23 cellular contexts compared by ENCODE assay signal in the genomic region with DNA sequence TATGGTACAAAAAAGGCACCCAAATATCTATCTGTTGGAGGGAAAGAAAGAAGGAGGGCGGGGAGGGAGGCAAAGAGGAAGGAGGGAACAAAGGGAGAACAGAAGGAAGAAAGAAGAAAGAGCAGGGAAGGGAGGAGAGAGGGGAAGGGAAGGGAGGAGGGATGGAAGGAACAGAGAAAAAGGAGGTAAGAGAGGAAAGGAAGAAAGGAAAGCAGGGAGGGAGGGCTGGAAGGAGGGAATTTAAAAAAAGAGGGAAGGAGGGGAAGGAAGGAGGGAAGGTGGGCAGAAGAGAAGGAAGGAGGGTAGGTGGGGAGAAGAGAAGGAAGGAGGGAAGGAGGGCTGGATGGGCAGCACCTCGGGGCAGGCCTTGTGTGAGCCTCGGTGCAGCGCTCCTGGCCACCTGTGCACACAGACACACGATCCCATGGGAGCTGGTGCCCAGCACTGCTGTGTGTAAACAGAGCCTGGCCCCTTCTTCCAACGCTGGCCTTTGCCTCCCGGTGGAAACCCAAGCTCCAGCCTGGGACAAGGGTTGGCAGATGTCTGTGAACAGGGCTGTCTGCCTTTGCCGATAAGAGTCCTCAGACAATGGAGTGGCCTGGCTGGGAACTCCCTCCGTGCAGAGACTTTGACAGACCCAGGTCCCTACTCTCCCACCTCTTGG. TPM values are rescaled to one million over a fixed set of nuclear protein-coding genes. Genes with fewer than 3 reads are reported as not detected.
A peak's percentile ranks its signal among the peaks of the same experiment; 100 is the strongest.
DNase-seq lines count a peak whose midpoint lies in the region; ATAC-seq and TF ChIP-seq lines count a peak whose summit lies in the region.
"Had no signal": no experiment of that assay in that cellular context is flagged by ENCODE, and none has a peak within 500 bp of the region (broad histone marks: within the 10 kb centered on the region; RNA-seq: fewer than 3 reads in every experiment).

No MANE protein-coding gene starts in this region.

- H3K4me3 ChIP-seq in heart right ventricle: no peak overlapping the region
- H3K4me3 ChIP-seq in body of pancreas: no peak overlapping the region
- H3K4me3 ChIP-seq: BLaER1, cardiac muscle cell, esophagus squamous epithelium, gastrocnemius medialis, HAP-1, tibial nerve had no signal

- no peaks in the 10 kb centered on the region for H3K36me3 ChIP-seq in heart right ventricle
- H3K36me3 ChIP-seq in body of pancreas (replicated peaks in 1 of 2; ENCODE audit: insufficient read depth in 1 of 2, low read depth in 2 of 2): no peaks in the 10 kb centered on the region
- H3K36me3 ChIP-seq: BLaER1, cardiac muscle cell, esophagus squamous epithelium, gastrocnemius medialis, HAP-1, tibial nerve had no signal

- H3K9me3 ChIP-seq in heart right ventricle (peaks cover 0 to 24% (median 0%) of the 10 kb centered on the region in 11 donors), body of pancreas (no peaks in the 10 kb centered on the region)
- H3K9me3 ChIP-seq: BLaER1, gastrocnemius medialis, HAP-1 had no signal

- no peak overlapping the region for H3K27ac ChIP-seq in heart right ventricle
- H3K27ac ChIP-seq in body of pancreas: peak overlapping the region in 1 of 4 donors; percentile 5
- H3K27ac ChIP-seq: BLaER1, cardiac muscle cell, esophagus squamous epithelium, gastrocnemius medialis, tibial nerve had no signal

- ATAC-seq in left ventricle myocardium superior: peak; percentile 37
- ATAC-seq in heart right ventricle: no peak
- ATAC-seq in body of pancreas: peak; percentile 90
- no peak for ATAC-seq in HG03135 (IDR thresholded peaks at IDR 0.05; ENCODE audit: unreplicated experiment)

- peaks cover 14% of the 10 kb centered on the region for H3K4me1 Mint-ChIP-seq in progenitor cell of endocrine pancreas (ENCODE audit: low read depth)
- H3K4me1 Mint-ChIP-seq: activated B cell treated with CpG ODN at 0.5 μM for 24 hours had no signal

- no peak for TF ChIP-seq CTCF in heart right ventricle (IDR thresholded peaks at IDR 0.05)
- TF ChIP-seq CTCF in body of pancreas (IDR thresholded peaks at IDR 0.05): no peak
- no peak for TF ChIP-seq CTCF in progenitor cell of endocrine pancreas (IDR thresholded peaks at IDR 0.05; ENCODE audit: unreplicated experiment)

- WGBS in heart right ventricle, 2 donors: 77 to 80% methylated on average over 9 of the region's 9 CpGs
- 27 to 35% methylated on average over 8 to 9 of the region's 9 CpGs for WGBS in body of pancreas, 2 donors

- H3K27ac Mint-ChIP-seq in progenitor cell of endocrine pancreas: peak overlapping the region; percentile 80
- H3K27ac Mint-ChIP-seq: activated B cell treated with CpG ODN at 0.5 μM for 24 hours; dendritic cell treated with granulocyte-macrophage colony-stimulating factor and Interleukin-4, amounts not matched to agents 40 ng/mL and 50 ng/mL, for 4 days had no signal

- CTCF ChIA-PET in HEK293T (lab: Yijun Ruan, JAX): no interaction called here

- intact Hi-C loops in left ventricle myocardium superior (cut with micrococcal nuclease) (no loop called here), heart right ventricle (cut with DNase I) (no loop called here), body of pancreas (cut with DNase I) (no loop called here)

- POLR2A ChIA-PET in HEK293T (lab: Yijun Ruan, JAX): no interaction called here

- TF ChIP-seq POLR2A in body of pancreas (IDR thresholded peaks at IDR 0.05): no peak

- H3K4me3 Mint-ChIP-seq in progenitor cell of endocrine pancreas (ENCODE audit: low read depth): no peak overlapping the region
- H3K4me3 Mint-ChIP-seq: activated B cell treated with CpG ODN at 0.5 μM for 24 hours; dendritic cell treated with granulocyte-macrophage colony-stimulating factor and Interleukin-4, amounts not matched to agents 40 ng/mL and 50 ng/mL, for 4 days had no signal

- H3K27me3 ChIP-seq in heart right ventricle (no peaks in the 10 kb centered on the region), body of pancreas (no peaks in the 10 kb centered on the region)
- H3K27me3 ChIP-seq: BLaER1, cardiac muscle cell, gastrocnemius medialis, tibial nerve had no signal

- DNase-seq in left ventricle myocardium superior (no peak), heart right ventricle (no peak), NCI-H2196 (lab: John Stamatoyannopoulos, UW; ENCODE audit: unreplicated experiment) (peak; percentile 77), body of pancreas (peak; percentile 65 to 79 (median 72)), progenitor cell of endocrine pancreas (ENCODE audit: low spot score, unreplicated experiment) (no peak), Kasumi-1 (lab: John Stamatoyannopoulos, UW) (no peak), HEK293T (ENCODE audit: extremely low spot score) (no peak)
- DNase-seq: activated B cell treated with CpG ODN at 0.5 μM for 24 hours; activated CD4-positive, alpha-beta T cell treated with anti-CD3 and anti-CD28 coated beads, Interleukin-2, amount 50 U/mL, for 48 hours; activated CD8-positive, alpha-beta memory T cell treated with anti-CD3 and anti-CD28 coated beads, Interleukin-2, amount 50 U/mL, for 4 hours; activated naive CD4-positive, alpha-beta T cell treated with anti-CD3 and anti-CD28 coated beads, Interleukin-2, amount 50 U/mL, for 16 hours; anterior cingulate cortex; esophagus squamous epithelium; NCI-H1694; stimulated activated CD8-positive, alpha-beta memory T cell treated with anti-CD3 and anti-CD28 coated beads, Interleukin-4, amount 100 ng/mL, for 48 hours; SW 1271 had no signal

- H3K36me3 Mint-ChIP-seq in progenitor cell of endocrine pancreas (ENCODE audit: insufficient read depth): no peaks in the 10 kb centered on the region

- H3K4me1 ChIP-seq in heart right ventricle: no peaks in the 10 kb centered on the region
- peaks cover 18% of the 10 kb centered on the region for H3K4me1 ChIP-seq in body of pancreas
- H3K4me1 ChIP-seq: gastrocnemius medialis, HAP-1, tibial nerve had no signal

- peaks cover 3% of the 10 kb centered on the region for H3K27me3 Mint-ChIP-seq in progenitor cell of endocrine pancreas

- H3K9me3 Mint-ChIP-seq in progenitor cell of endocrine pancreas (ENCODE audit: low read depth): no peaks in the 10 kb centered on the region
- H3K9me3 Mint-ChIP-seq: dendritic cell treated with granulocyte-macrophage colony-stimulating factor and Interleukin-4, amounts not matched to agents 40 ng/mL and 50 ng/mL, for 4 days had no signal

TF ChIP-seq in HEK293T, 16 proteins besides CTCF, POLR2A, EP300 and RAD21:
- TF ChIP-seq TARDBP (IDR thresholded peaks at IDR 0.05): no peak
TF ChIP-seq in HEK293T: peak in this region for 0.

RNA-seq across cellular contexts. Expression of gene SMIM38, which starts 23.2 kb away (rescaled TPM):
- not detected for total RNA-seq in left ventricle myocardium superior
- total RNA-seq in heart right ventricle: under 1 TPM in 9 of 10 donors, not detected in 1; 0.11 to 0.56 (median 0.18) TPM
- polyA plus RNA-seq in heart right ventricle: under 1 TPM; 0.07 to 0.22 TPM
- 10 to 100 TPM in 1 of 2 donors, 1 to 10 TPM in 1; 8.9 to 15.6 TPM for total RNA-seq in body of pancreas
- total RNA-seq in progenitor cell of endocrine pancreas: 0.65 and 1.2 TPM in 2 replicates

Comparison
In these comparisons a context has a peak if more than half of its experiments do, and no peak if none do; other contexts are left out.
1. ATAC-seq: peak in left ventricle myocardium superior (single experiment) and body of pancreas (single experiment); none in heart right ventricle (0 of 8) and HG03135 (single experiment).
2. DNase-seq: peak in NCI-H2196 (single experiment) and body of pancreas (4 of 4); none in left ventricle myocardium superior (single experiment), heart right ventricle (0 of 2), progenitor cell of endocrine pancreas (single experiment), Kasumi-1 (0 of 2) and HEK293T (single experiment).